8 cellular contexts compared by ENCODE assay signal in genomic region chr2:234981197-234982095, GRCh38. TPM values are rescaled to one million over a fixed set of nuclear protein-coding genes. Genes with fewer than 3 reads are reported as not detected.
DNase-seq lines count a peak whose midpoint lies in the region; ATAC-seq and TF ChIP-seq lines count a peak whose summit lies in the region.

No MANE protein-coding gene starts in this region.

- CTCF ChIA-PET in PC-3 (lab: Charles Lee) = interaction anchor here (1.0 kb wide), 2 partner anchors 23 to 100 kb away, joined by 3 to 5 read pairs; no protein-coding TSS in a partner anchor
- CTCF ChIA-PET in activated CD4-positive, alpha-beta T cell treated with anti-CD3 and anti-CD28 coated beads for 36 hours (lab: Charles Lee) = no interaction called here

- H3K4me2 ChIP-seq in PC-3 (ENCODE audit: low read length) = peak overlapping the region; percentile 90

- peak overlapping the region; percentile 62 for H3K4me3 Mint-ChIP-seq in osteocyte (ENCODE audit: unreplicated experiment)
- no peak overlapping the region for H3K4me3 Mint-ChIP-seq in activated CD4-positive, alpha-beta T cell treated with anti-CD3 and anti-CD28 coated beads for 36 hours
- H3K4me3 Mint-ChIP-seq in activated T-helper 1 cell treated with anti-CD3 and anti-CD28 coated beads, Interleukin-12 subunit alpha, Interleukin-12 subunit beta, Interleukin-2, Interleukin-4 antibody, amounts not matched to agents 30 ng/mL and 10 ng/mL and 1 ng/mL, durations not matched to agents 14 hours and 24 hours and 36 hours = no peak overlapping the region

- peak overlapping the region; percentile 75 for H3K9ac ChIP-seq in PC-3 (ENCODE audit: low read length)

- peak overlapping the region; percentile 93 for H3K27ac Mint-ChIP-seq in osteocyte (ENCODE audit: unreplicated experiment)
- no peak overlapping the region for H3K27ac Mint-ChIP-seq in activated CD4-positive, alpha-beta T cell treated with anti-CD3 and anti-CD28 coated beads for 36 hours
- no peak overlapping the region for H3K27ac Mint-ChIP-seq in activated T-helper 1 cell treated with anti-CD3 and anti-CD28 coated beads, Interleukin-12 subunit alpha, Interleukin-12 subunit beta, Interleukin-2, Interleukin-4 antibody, amounts not matched to agents 30 ng/mL and 10 ng/mL and 1 ng/mL, durations not matched to agents 14 hours and 24 hours and 36 hours

- peaks cover 53% of the 10 kb centered on the region for H3K4me1 ChIP-seq in PC-3 (ENCODE audit: insufficient read depth, low read length)

- peaks cover 19% of the 10 kb centered on the region for H3F3A ChIP-seq in PC-3 (ENCODE audit: low read length, unreplicated experiment)

- H4K20me1 ChIP-seq in PC-3 (ENCODE audit: low read length) = no peaks in the 10 kb centered on the region

- intact Hi-C loops in PC-3 (cut with micrococcal nuclease) = loop anchor here (1.0 to 10.0 kb wide), 3 partner anchors 29 to 113 kb away; partner anchors contain the start of gene SH3BP4
- intact Hi-C loops in activated CD4-positive, alpha-beta T cell treated with anti-CD3 and anti-CD28 coated beads for 36 hours (cut with DNase I, micrococcal nuclease) = no loop called here
- intact Hi-C loops in activated T-helper 1 cell treated with anti-CD3 and anti-CD28 coated beads, Interleukin-12 subunit alpha, Interleukin-12 subunit beta, Interleukin-2, Interleukin-4 antibody, amounts not matched to agents 30 ng/mL and 10 ng/mL and 1 ng/mL, durations not matched to agents 14 hours and 24 hours and 36 hours (cut with micrococcal nuclease) = no loop called here

- H3K27ac ChIP-seq in PC-3 (ENCODE audit: low read length) = peak overlapping the region; percentile 96

- TF ChIP-seq CTCF in PC-3 (conservative IDR thresholded peaks at IDR 0.05; ENCODE audit: low read depth, low read length) = peak; percentile 26; the same call in 1 of the 2 replicates
- TF ChIP-seq CTCF in fibroblast of pulmonary artery (IDR thresholded peaks at IDR 0.05; ENCODE audit: low read length, missing control alignments) = peak; percentile 31
- no peak for TF ChIP-seq CTCF in osteocyte (IDR thresholded peaks at IDR 0.05)

- H3K79me2 ChIP-seq in PC-3 (ENCODE audit: low read length) = peaks cover 92% of the 10 kb centered on the region

- no peaks in the 10 kb centered on the region for H3K27me3 Mint-ChIP-seq in osteocyte (ENCODE audit: unreplicated experiment)
- no peaks in the 10 kb centered on the region for H3K27me3 Mint-ChIP-seq in activated CD4-positive, alpha-beta T cell treated with anti-CD3 and anti-CD28 coated beads for 36 hours
- H3K27me3 Mint-ChIP-seq in activated T-helper 1 cell treated with anti-CD3 and anti-CD28 coated beads, Interleukin-12 subunit alpha, Interleukin-12 subunit beta, Interleukin-2, Interleukin-4 antibody, amounts not matched to agents 30 ng/mL and 10 ng/mL and 1 ng/mL, durations not matched to agents 14 hours and 24 hours and 36 hours (ENCODE audit: insufficient read depth) = no peaks in the 10 kb centered on the region

- DNase-seq in DMS53 (lab: John Stamatoyannopoulos, UW) (peak; percentile 88), PC-3 (peak; percentile 94), fibroblast of pulmonary artery (ENCODE audit: low read depth) (peak; percentile 99), osteocyte (ENCODE audit: extremely low spot score, unreplicated experiment) (peak; percentile 92)
- no peak for DNase-seq in activated CD4-positive, alpha-beta T cell treated with anti-CD3 and anti-CD28 coated beads for 36 hours
- no peak for DNase-seq in activated T-helper 1 cell treated with anti-CD3 and anti-CD28 coated beads, Interleukin-12 subunit alpha, Interleukin-12 subunit beta, Interleukin-2, Interleukin-4 antibody, amounts not matched to agents 30 ng/mL and 10 ng/mL and 1 ng/mL, durations not matched to agents 14 hours and 24 hours and 36 hours (ENCODE audit: low spot score)

- no peaks in the 10 kb centered on the region for H3K9me3 ChIP-seq in PC-3 (ENCODE audit: low read length)

- peaks cover 78% of the 10 kb centered on the region for H3K4me1 Mint-ChIP-seq in osteocyte (ENCODE audit: unreplicated experiment)
- no peaks in the 10 kb centered on the region for H3K4me1 Mint-ChIP-seq in activated CD4-positive, alpha-beta T cell treated with anti-CD3 and anti-CD28 coated beads for 36 hours
- no peaks in the 10 kb centered on the region for H3K4me1 Mint-ChIP-seq in activated T-helper 1 cell treated with anti-CD3 and anti-CD28 coated beads, Interleukin-12 subunit alpha, Interleukin-12 subunit beta, Interleukin-2, Interleukin-4 antibody, amounts not matched to agents 30 ng/mL and 10 ng/mL and 1 ng/mL, durations not matched to agents 14 hours and 24 hours and 36 hours (ENCODE audit: low read depth)

- peaks cover 2% of the 10 kb centered on the region for H3K36me3 Mint-ChIP-seq in osteocyte (ENCODE audit: unreplicated experiment)
- H3K36me3 Mint-ChIP-seq in activated CD4-positive, alpha-beta T cell treated with anti-CD3 and anti-CD28 coated beads for 36 hours (ENCODE audit: low read depth) = no peaks in the 10 kb centered on the region
- H3K36me3 Mint-ChIP-seq in activated T-helper 1 cell treated with anti-CD3 and anti-CD28 coated beads, Interleukin-12 subunit alpha, Interleukin-12 subunit beta, Interleukin-2, Interleukin-4 antibody, amounts not matched to agents 30 ng/mL and 10 ng/mL and 1 ng/mL, durations not matched to agents 14 hours and 24 hours and 36 hours (ENCODE audit: low read depth) = no peaks in the 10 kb centered on the region

- no peaks in the 10 kb centered on the region for H3K9me2 ChIP-seq in PC-3 (replicated peaks; ENCODE audit: low read length)

- peaks cover 3% of the 10 kb centered on the region; the same call in 1 of the 2 replicates for H3K36me3 ChIP-seq in PC-3 (ENCODE audit: low read depth, low read length)

- H3K4me3 ChIP-seq in PC-3 (ENCODE audit: low read length) = peak overlapping the region; percentile 67
- H3K4me3 ChIP-seq in fibroblast of pulmonary artery (replicated peaks; ENCODE audit: low read depth, low read length) = peak overlapping the region; percentile 34

- BruUV-seq in PC-3 (replicated peaks; lab: Mats Ljungman, UMichigan) = TSS peak; percentile 39

- POLR2A ChIA-PET in PC-3 (lab: Charles Lee; ENCODE audit: unreplicated experiment) = interaction anchor here (0.5 to 1.4 kb wide), 6 partner anchors 30 to 302 kb away, joined by 3 to 15 read pairs (median 6); partner anchors contain the start of gene SH3BP4
- POLR2A ChIA-PET in activated CD4-positive, alpha-beta T cell treated with anti-CD3 and anti-CD28 coated beads for 36 hours (lab: Charles Lee) = no interaction called here

- ATAC-seq in PC-3 (peak; percentile 79), HG03175 (IDR thresholded peaks at IDR 0.05; ENCODE audit: unreplicated experiment) (no peak), GM21381 (IDR thresholded peaks at IDR 0.05; ENCODE audit: unreplicated experiment) (no peak)
- ATAC-seq in activated CD4-positive, alpha-beta T cell treated with anti-CD3 and anti-CD28 coated beads for 36 hours = no peak

- H3K9me3 Mint-ChIP-seq in osteocyte (ENCODE audit: unreplicated experiment) = no peaks in the 10 kb centered on the region
- peaks cover 2% of the 10 kb centered on the region for H3K9me3 Mint-ChIP-seq in activated CD4-positive, alpha-beta T cell treated with anti-CD3 and anti-CD28 coated beads for 36 hours (ENCODE audit: low read depth)
- H3K9me3 Mint-ChIP-seq in activated T-helper 1 cell treated with anti-CD3 and anti-CD28 coated beads, Interleukin-12 subunit alpha, Interleukin-12 subunit beta, Interleukin-2, Interleukin-4 antibody, amounts not matched to agents 30 ng/mL and 10 ng/mL and 1 ng/mL, durations not matched to agents 14 hours and 24 hours and 36 hours = peaks cover 5% of the 10 kb centered on the region

- no peaks in the 10 kb centered on the region for H3K27me3 ChIP-seq in PC-3 (ENCODE audit: low read length)

- H2AFZ ChIP-seq in PC-3 (ENCODE audit: low read length) = peak overlapping the region; percentile 54

RNA-seq across cellular contexts. Expression of gene SH3BP4, which starts 29.6 kb away (rescaled TPM):
- 35.2 and 47.3 TPM in 2 replicates for total RNA-seq in PC-3 (2014; rRNA removed)
- 60.1 and 62.1 TPM in 2 replicates for total RNA-seq in osteocyte
- total RNA-seq in activated CD4-positive, alpha-beta T cell treated with anti-CD3 and anti-CD28 coated beads for 36 hours = under 1 TPM; 0.21 to 0.32 TPM
- 0.05 and 0.26 TPM in 2 replicates for total RNA-seq in activated T-helper 1 cell treated with anti-CD3 and anti-CD28 coated beads, Interleukin-12 subunit alpha, Interleukin-12 subunit beta, Interleukin-2, Interleukin-4 antibody, amounts not matched to agents 30 ng/mL and 10 ng/mL and 1 ng/mL, durations not matched to agents 14 hours and 24 hours and 36 hours

Comparison
In these comparisons a context has a peak if more than half of its experiments do, and no peak if none do; other contexts are left out.
1. DNase-seq: peak in DMS53 (single experiment), PC-3 (single experiment), fibroblast of pulmonary artery (single experiment) and osteocyte (single experiment); none in activated CD4-positive, alpha-beta T cell treated with anti-CD3 and anti-CD28 coated beads for 36 hours (single experiment) and activated T-helper 1 cell treated with anti-CD3 and anti-CD28 coated beads, Interleukin-12 subunit alpha, Interleukin-12 subunit beta, Interleukin-2, Interleukin-4 antibody, amounts not matched to agents 30 ng/mL and 10 ng/mL and 1 ng/mL, durations not matched to agents 14 hours and 24 hours and 36 hours (single experiment).
2. RNA of gene SH3BP4, which starts 29.6 kb away (total RNA-seq): 60.1 to 62.1 TPM in osteocyte and 35.2 to 47.3 TPM in PC-3; 0.21 to 0.32 TPM in activated CD4-positive, alpha-beta T cell treated with anti-CD3 and anti-CD28 coated beads for 36 hours and 0.05 to 0.26 TPM in activated T-helper 1 cell treated with anti-CD3 and anti-CD28 coated beads, Interleukin-12 subunit alpha, Interleukin-12 subunit beta, Interleukin-2, Interleukin-4 antibody, amounts not matched to agents 30 ng/mL and 10 ng/mL and 1 ng/mL, durations not matched to agents 14 hours and 24 hours and 36 hours; every median in the first group is over 10 times any median in the second.